Comparison of ENCODE assay signal across 10 cellular contexts in genomic region chr14:101927859-101928258, GRCh38. TPM values are rescaled to one million over a fixed set of nuclear protein-coding genes. Genes with fewer than 3 reads are reported as not detected.
DNase-seq lines count a peak whose midpoint lies in the region; ATAC-seq and TF ChIP-seq lines count a peak whose summit lies in the region.
"Had no signal": no experiment of that assay in that cellular context is flagged by ENCODE, and none has a peak within 500 bp of the region (broad histone marks: within the 10 kb centered on the region; RNA-seq: fewer than 3 reads in every experiment).

No MANE protein-coding gene starts in this region.

- peaks cover 14% of the 10 kb centered on the region for H3K4me1 ChIP-seq in testis
- H3K4me1 ChIP-seq in MM.1S (ENCODE audit: low read length) = no peaks in the 10 kb centered on the region

- no peaks in the 10 kb centered on the region for H3K79me2 ChIP-seq in MM.1S (ENCODE audit: low read length)

- CTCF ChIA-PET in activated CD4-positive, alpha-beta T cell treated with anti-CD3 and anti-CD28 coated beads, Interleukin-2, amount 10 ng/mL, durations not matched to agents 7 days and 5 days (lab: Charles Lee) = interaction anchor here (0.6 kb wide), 1 partner anchor 157 kb away, joined by 3 read pairs; no protein-coding TSS in a partner anchor

- H3K4me3 ChIP-seq in astrocyte of the spinal cord (ENCODE audit: low read depth, low read length) (no peak overlapping the region), testis (no peak overlapping the region), MM.1S (ENCODE audit: low read length) (no peak overlapping the region)

- TF ChIP-seq CTCF in astrocyte of the spinal cord (IDR thresholded peaks at IDR 0.05; ENCODE audit: low read depth, low read length) (no peak), testis (IDR thresholded peaks at IDR 0.05) (no peak), MM.1S (IDR thresholded peaks at IDR 0.05; ENCODE audit: low read length) (no peak)

- no peaks in the 10 kb centered on the region for H3F3A ChIP-seq in MM.1S (ENCODE audit: insufficient read depth, low read length)

- H3K27ac Mint-ChIP-seq in activated CD4-positive, alpha-beta T cell treated with anti-CD3 and anti-CD28 coated beads, Interleukin-2, amount 10 ng/mL, durations not matched to agents 7 days and 5 days = no peak overlapping the region

- H3K27me3 Mint-ChIP-seq in activated CD4-positive, alpha-beta T cell treated with anti-CD3 and anti-CD28 coated beads, Interleukin-2, amount 10 ng/mL, durations not matched to agents 7 days and 5 days = no peaks in the 10 kb centered on the region
- H3K27me3 Mint-ChIP-seq: central memory CD8-positive, alpha-beta T cell had no signal

- H3K4me2 ChIP-seq in MM.1S (ENCODE audit: low read depth, low read length) = no peak overlapping the region

- DNase-seq in activated CD4-positive, alpha-beta T cell treated with anti-CD3 and anti-CD28 coated beads for 48 hours = peak; percentile 27
- DNase-seq in activated CD4-positive, alpha-beta T cell treated with anti-CD3 and anti-CD28 coated beads, Interleukin-2, amount 10 ng/mL, durations not matched to agents 7 days and 5 days = no peak
- DNase-seq in astrocyte of the spinal cord (ENCODE audit: low read depth, low spot score) = peak; percentile 90
- DNase-seq in left lobe of liver (ENCODE audit: low spot score) = no peak
- DNase-seq in testis = peak; percentile 93
- no peak for DNase-seq in MM.1S
- DNase-seq: AML-193 had no signal

- H3K9me3 ChIP-seq in testis = no peaks in the 10 kb centered on the region
- H3K9me3 ChIP-seq in MM.1S (replicated peaks; ENCODE audit: insufficient read depth, low read length) = no peaks in the 10 kb centered on the region

- peaks cover 27% of the 10 kb centered on the region for H3K36me3 Mint-ChIP-seq in activated CD4-positive, alpha-beta T cell treated with anti-CD3 and anti-CD28 coated beads, Interleukin-2, amount 10 ng/mL, durations not matched to agents 7 days and 5 days (ENCODE audit: low read depth)

- WGBS in testis, 2 donors = 26 to 42% methylated on average over 10 of the region's 10 CpGs

- H3K27ac ChIP-seq in testis = peak overlapping the region; percentile 66 to 89
- H3K27ac ChIP-seq in MM.1S (ENCODE audit: low read length) = no peak overlapping the region

- no peaks in the 10 kb centered on the region for H4K20me1 ChIP-seq in MM.1S (ENCODE audit: insufficient read depth, low read length)

- no peaks in the 10 kb centered on the region for H3K4me1 Mint-ChIP-seq in activated CD4-positive, alpha-beta T cell treated with anti-CD3 and anti-CD28 coated beads, Interleukin-2, amount 10 ng/mL, durations not matched to agents 7 days and 5 days

- in situ Hi-C loops in astrocyte of the spinal cord (cut with HindIII; ENCODE audit: low sequenced_read_pairs) = no loop called here

- ATAC-seq in left lobe of liver (peak; percentile 69), HG03095 (IDR thresholded peaks at IDR 0.05; ENCODE audit: unreplicated experiment) (no peak), HG02973 (IDR thresholded peaks at IDR 0.05; ENCODE audit: unreplicated experiment) (no peak)

- POLR2A ChIA-PET in activated CD4-positive, alpha-beta T cell treated with anti-CD3 and anti-CD28 coated beads, Interleukin-2, amount 10 ng/mL, durations not matched to agents 7 days and 5 days (lab: Charles Lee) = no interaction called here

- no peak for TF ChIP-seq POLR2A in testis (IDR thresholded peaks at IDR 0.05)

- H3K36me3 ChIP-seq in testis (ENCODE audit: low read depth, missing control alignments) = no peaks in the 10 kb centered on the region
- H3K36me3 ChIP-seq in MM.1S (replicated peaks; ENCODE audit: insufficient read depth, low read length) = no peaks in the 10 kb centered on the region

- H3K9me3 Mint-ChIP-seq in activated CD4-positive, alpha-beta T cell treated with anti-CD3 and anti-CD28 coated beads, Interleukin-2, amount 10 ng/mL, durations not matched to agents 7 days and 5 days = no peaks in the 10 kb centered on the region
- H3K9me3 Mint-ChIP-seq: central memory CD8-positive, alpha-beta T cell had no signal

- intact Hi-C loops in testis (cut with DNase I; ENCODE audit: low total_unique reads) = no loop called here

- H3K9ac ChIP-seq in MM.1S (ENCODE audit: low read length) = no peak overlapping the region

- no peaks in the 10 kb centered on the region for H3K27me3 ChIP-seq in testis
- no peaks in the 10 kb centered on the region for H3K27me3 ChIP-seq in MM.1S (replicated peaks; ENCODE audit: insufficient read depth, low read length)

- no peak overlapping the region for H2AFZ ChIP-seq in MM.1S (ENCODE audit: low read length)

- no peak overlapping the region for H3K4me3 Mint-ChIP-seq in activated CD4-positive, alpha-beta T cell treated with anti-CD3 and anti-CD28 coated beads, Interleukin-2, amount 10 ng/mL, durations not matched to agents 7 days and 5 days
- H3K4me3 Mint-ChIP-seq: central memory CD8-positive, alpha-beta T cell had no signal

- no peaks in the 10 kb centered on the region for H3K9me2 ChIP-seq in MM.1S (replicated peaks; ENCODE audit: insufficient read depth, low read length)

RNA-seq across cellular contexts. Expression of gene DYNC1H1, which starts 36.5 kb away (rescaled TPM):
- total RNA-seq in activated CD4-positive, alpha-beta T cell treated with anti-CD3 and anti-CD28 coated beads, Interleukin-2, amount 10 ng/mL, durations not matched to agents 7 days and 5 days = 100 to 1,000 TPM; 262 to 264 TPM
- total RNA-seq in left lobe of liver (118 TPM), testis (100 to 1,000 TPM; 538 to 691 TPM)
- 313 TPM for polyA plus RNA-seq in testis (ENCODE audit: insufficient read depth, low read depth, low replicate concordance)

Comparison
In these comparisons a context has a peak if more than half of its experiments do, and no peak if none do; other contexts are left out.
1. DNase-seq: peak in activated CD4-positive, alpha-beta T cell treated with anti-CD3 and anti-CD28 coated beads for 48 hours (single experiment), astrocyte of the spinal cord (single experiment) and testis (single experiment); none in activated CD4-positive, alpha-beta T cell treated with anti-CD3 and anti-CD28 coated beads, Interleukin-2, amount 10 ng/mL, durations not matched to agents 7 days and 5 days (single experiment), left lobe of liver (single experiment) and MM.1S (single experiment).